ENCODE assay signal across 34 cellular contexts in genomic region chr2:222848862-222849261, GRCh38.
"Had no signal": no experiment of that assay in that cellular context is flagged by ENCODE, and none has a peak within 500 bp of the region (broad histone marks: within the 10 kb centered on the region; RNA-seq: fewer than 3 reads in every experiment).

No MANE protein-coding gene starts in this region.

- H3K27ac ChIP-seq: brain microvascular endothelial cell, SJCRH30, SK-N-MC had no signal

- H3K36me3 ChIP-seq: brain microvascular endothelial cell, SJCRH30 had no signal

- H3K9me3 ChIP-seq: SJCRH30 had no signal

- H3K4me1 Mint-ChIP-seq: activated B cell treated with CpG ODN at 0.5 μM for 24 hours; activated naive CD8-positive, alpha-beta T cell treated with anti-CD3 and anti-CD28 coated beads for 36 hours had no signal

- H3K27ac Mint-ChIP-seq: activated B cell treated with CpG ODN at 0.5 μM for 24 hours; activated CD4-positive, alpha-beta memory T cell treated with anti-CD3 and anti-CD28 coated beads, Interleukin-2, amount 10 ng/mL, durations not matched to agents 7 days and 5 days; activated CD8-positive, alpha-beta memory T cell treated with anti-CD3 and anti-CD28 coated beads, Interleukin-2, amount 10 ng/mL, durations not matched to agents 7 days and 5 days; activated naive CD8-positive, alpha-beta T cell treated with anti-CD3 and anti-CD28 coated beads for 36 hours; activated T-helper 17 cell treated with anti-CD3 and anti-CD28 coated beads, Interleukin-2, amount 50 U/mL, for 72 hours; T-helper 1 cell treated with Interleukin-12 subunit alpha and Interleukin-12 subunit beta and Interleukin-4 antibody, amounts not matched to agents 30 μg/mL and 1 μg/mL, for 36 hours; T-helper 2 cell treated with Interferon-gamma antibody and Interleukin-4, amounts not matched to agents 5 μg/mL and 100 μg/mL, for 36 hours had no signal

- H3K9me3 Mint-ChIP-seq: activated B cell treated with CpG ODN at 0.5 μM for 24 hours; activated CD4-positive, alpha-beta memory T cell treated with anti-CD3 and anti-CD28 coated beads, Interleukin-2, amount 10 ng/mL, durations not matched to agents 7 days and 5 days; activated naive CD8-positive, alpha-beta T cell treated with anti-CD3 and anti-CD28 coated beads for 36 hours; activated T-helper 17 cell treated with anti-CD3 and anti-CD28 coated beads, Interleukin-2, amount 50 U/mL, for 72 hours; T-helper 1 cell treated with Interleukin-12 subunit alpha and Interleukin-12 subunit beta and Interleukin-4 antibody, amounts not matched to agents 30 μg/mL and 1 μg/mL, for 36 hours; T-helper 2 cell treated with Interferon-gamma antibody and Interleukin-4, amounts not matched to agents 5 μg/mL and 100 μg/mL, for 36 hours had no signal

- H3K27me3 Mint-ChIP-seq: activated naive CD8-positive, alpha-beta T cell treated with anti-CD3 and anti-CD28 coated beads for 36 hours had no signal

- H3K4me1 ChIP-seq: SJCRH30 had no signal

- ATAC-seq: activated CD8-positive, alpha-beta memory T cell treated with anti-CD3 and anti-CD28 coated beads, Interleukin-2, amount 10 ng/mL, durations not matched to agents 7 days and 5 days; activated T-helper 17 cell treated with anti-CD3 and anti-CD28 coated beads, Interleukin-2, amount 50 U/mL, for 72 hours had no signal

- H3K4me3 ChIP-seq: SJCRH30, SK-N-MC had no signal

- H3K36me3 Mint-ChIP-seq: activated CD8-positive, alpha-beta memory T cell treated with anti-CD3 and anti-CD28 coated beads, Interleukin-2, amount 10 ng/mL, durations not matched to agents 7 days and 5 days; activated naive CD8-positive, alpha-beta T cell treated with anti-CD3 and anti-CD28 coated beads for 36 hours had no signal

- DNase-seq: activated B cell treated with CpG ODN at 0.5 μM for 24 hours; activated CD4-positive, alpha-beta memory T cell treated with anti-CD3 and anti-CD28 coated beads, Interleukin-2, amount 10 ng/mL, durations not matched to agents 7 days and 5 days; activated CD4-positive, alpha-beta T cell treated with anti-CD3 and anti-CD28 coated beads for 48 hours; activated CD4-positive, CD25-positive, alpha-beta regulatory T cell treated with anti-CD3 and anti-CD28 coated beads, Interleukin-2, amount 50 U/mL, for 72 hours; activated CD8-positive, alpha-beta memory T cell treated with anti-CD3 and anti-CD28 coated beads for 24 hours; activated CD8-positive, alpha-beta memory T cell treated with anti-CD3 and anti-CD28 coated beads, Interleukin-2, amount 10 ng/mL, durations not matched to agents 7 days and 5 days; activated CD8-positive, alpha-beta memory T cell treated with anti-CD3 and anti-CD28 coated beads, Interleukin-2, amount 50 U/mL, for 48 hours; activated effector memory CD4-positive, alpha-beta T cell treated with anti-CD3 and anti-CD28 coated beads, Interleukin-2, amount 50 U/mL, for 16 hours; activated naive CD4-positive, alpha-beta T cell; activated naive CD4-positive, alpha-beta T cell treated with anti-CD3 and anti-CD28 coated beads, Interleukin-2, amount 50 U/mL, for 16 hours; activated naive CD8-positive, alpha-beta T cell treated with anti-CD3 and anti-CD28 coated beads for 36 hours; activated T-cell treated with anti-CD3 and anti-CD28 coated beads, Interleukin-2, amount 50 U/mL, for 48 hours; amniotic stem cell; aorta; brain microvascular endothelial cell; central memory CD4-positive, alpha-beta T cell; Kasumi-1; KG1; MM.1S; MV-4-11; NCI-H1092; NCI-H1436 treated with DMSO at 0.1 percent for 48 hours; NCI-H1694 treated with DMSO at 0.1 percent for 48 hours; NCI-H2029; NCI-H345; NCI-H524 treated with DMSO at 0.1 percent for 48 hours; NCI-H748 treated with DMSO at 0.1 percent for 48 hours; NK-92 treated with Interleukin-12 subunit alpha and Interleukin-12 subunit beta, amount 100 ng/mL, for 24 hours; SHP77; SJCRH30 had no signal

- H3K4me3 Mint-ChIP-seq: activated B cell treated with CpG ODN at 0.5 μM for 24 hours; activated CD4-positive, alpha-beta memory T cell treated with anti-CD3 and anti-CD28 coated beads, Interleukin-2, amount 10 ng/mL, durations not matched to agents 7 days and 5 days; activated CD8-positive, alpha-beta memory T cell treated with anti-CD3 and anti-CD28 coated beads, Interleukin-2, amount 10 ng/mL, durations not matched to agents 7 days and 5 days; activated naive CD8-positive, alpha-beta T cell treated with anti-CD3 and anti-CD28 coated beads for 36 hours; activated T-helper 17 cell treated with anti-CD3 and anti-CD28 coated beads, Interleukin-2, amount 50 U/mL, for 72 hours; T-helper 1 cell treated with Interleukin-12 subunit alpha and Interleukin-12 subunit beta and Interleukin-4 antibody, amounts not matched to agents 30 μg/mL and 1 μg/mL, for 36 hours; T-helper 2 cell treated with Interferon-gamma antibody and Interleukin-4, amounts not matched to agents 5 μg/mL and 100 μg/mL, for 36 hours had no signal

- H3K27me3 ChIP-seq: brain microvascular endothelial cell, SJCRH30 had no signal
